Comparison of ENCODE assay signal across 24 cellular contexts in genomic region chr15:76217867-76218217, GRCh38.
"Had no signal": no experiment of that assay in that cellular context is flagged by ENCODE, and none has a peak within 500 bp of the region (broad histone marks: within the 10 kb centered on the region; RNA-seq: fewer than 3 reads in every experiment).

No MANE protein-coding gene starts in this region.

- H3K27me3 Mint-ChIP-seq: activated naive CD8-positive, alpha-beta T cell treated with anti-CD3 and anti-CD28 coated beads, Interleukin-2, amount 10 ng/mL, durations not matched to agents 7 days and 5 days had no signal

- H3K4me3 ChIP-seq: adrenal gland, MG63, Peyer's patch had no signal

- H3K4me1 ChIP-seq: adrenal gland, Peyer's patch had no signal

- H3K4me3 Mint-ChIP-seq: activated CD8-positive, alpha-beta T cell treated with anti-CD3 and anti-CD28 coated beads, Interleukin-2, amount 10 ng/mL, durations not matched to agents 7 days and 5 days; activated naive CD8-positive, alpha-beta T cell treated with anti-CD3 and anti-CD28 coated beads, Interleukin-2, amount 10 ng/mL, durations not matched to agents 7 days and 5 days; T-helper 1 cell treated with Interleukin-12 subunit alpha and Interleukin-12 subunit beta and Interleukin-4 antibody, amounts not matched to agents 30 μg/mL and 1 μg/mL, for 36 hours; WTC11 had no signal

- H3K9me3 ChIP-seq: adrenal gland, MG63, Peyer's patch had no signal

- ATAC-seq: activated CD8-positive, alpha-beta T cell treated with anti-CD3 and anti-CD28 coated beads, Interleukin-2, amount 10 ng/mL, durations not matched to agents 7 days and 5 days; WTC11 had no signal

- H3K4me1 Mint-ChIP-seq: WTC11 had no signal

- H3K27ac Mint-ChIP-seq: activated CD8-positive, alpha-beta T cell treated with anti-CD3 and anti-CD28 coated beads, Interleukin-2, amount 10 ng/mL, durations not matched to agents 7 days and 5 days; T-helper 1 cell treated with Interleukin-12 subunit alpha and Interleukin-12 subunit beta and Interleukin-4 antibody, amounts not matched to agents 30 μg/mL and 1 μg/mL, for 36 hours had no signal

- H3K27me3 ChIP-seq: adrenal gland, MG63, Peyer's patch had no signal

- H3K27ac ChIP-seq: adrenal gland, Peyer's patch had no signal

- DNase-seq: activated CD4-positive, alpha-beta T cell treated with anti-CD3 and anti-CD28 coated beads for 48 hours; activated CD4-positive, alpha-beta T cell treated with anti-CD3 and anti-CD28 coated beads, Interleukin-2, amount 50 U/mL, for 4 hours; activated CD4-positive, CD25-positive, alpha-beta regulatory T cell treated with anti-CD3 and anti-CD28 coated beads, Interleukin-2, amount 50 U/mL, for 72 hours; activated CD8-positive, alpha-beta memory T cell treated with anti-CD3 and anti-CD28 coated beads, Interleukin-2, amount 50 U/mL, for 48 hours; activated CD8-positive, alpha-beta T cell treated with anti-CD3 and anti-CD28 coated beads, Interleukin-2, amount 10 ng/mL, durations not matched to agents 7 days and 5 days; activated naive CD4-positive, alpha-beta T cell treated with anti-CD3 and anti-CD28 coated beads, Interleukin-2, amount 50 U/mL, for 16 hours; activated naive CD8-positive, alpha-beta T cell treated with anti-CD3 and anti-CD28 coated beads, Interleukin-2, amount 10 ng/mL, durations not matched to agents 7 days and 5 days; activated T-cell treated with anti-CD3 and anti-CD28 coated beads, Interleukin-2, amount 50 U/mL, for 1 hour; adrenal gland; anterior cingulate cortex; central memory CD4-positive, alpha-beta T cell; MG63; NCI-H1105; NCI-H1436; NCI-H1694 treated with DMSO at 0.1 percent for 48 hours; NCI-H2171; NCI-H226; NCI-H510A; NCI-H526 treated with DMSO at 0.1 percent for 48 hours; NCI-H82; Peyer's patch; SHP77 treated with DMSO at 0.1 percent for 48 hours had no signal
